19 cellular contexts compared by ENCODE assay signal in the genomic region with DNA sequence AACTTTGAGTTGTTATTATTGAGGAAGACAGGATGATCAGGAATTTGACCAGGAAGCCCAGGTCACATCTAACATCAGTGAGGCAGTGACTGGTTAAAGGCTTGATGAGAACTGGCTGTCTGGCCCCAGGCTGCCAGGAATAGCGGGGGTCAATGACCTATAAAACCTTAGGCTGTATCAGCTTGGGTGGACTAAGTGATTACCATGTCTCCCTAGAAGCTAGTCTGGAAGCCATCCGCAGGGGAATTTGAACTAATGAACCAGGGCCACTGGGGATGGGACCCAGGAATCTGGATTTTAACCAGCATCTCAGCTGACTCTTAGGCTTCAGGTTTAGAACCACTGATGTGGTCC. TPM values are rescaled to one million over a fixed set of nuclear protein-coding genes. Genes with fewer than 3 reads are reported as not detected.
DNase-seq lines count a peak whose midpoint lies in the region; ATAC-seq and TF ChIP-seq lines count a peak whose summit lies in the region.
"Had no signal": no experiment of that assay in that cellular context is flagged by ENCODE, and none has a peak within 500 bp of the region (broad histone marks: within the 10 kb centered on the region; RNA-seq: fewer than 3 reads in every experiment).

No MANE protein-coding gene starts in this region.

- H3K36me3 Mint-ChIP-seq in mesothelial cell of epicardium = no peaks in the 10 kb centered on the region
- H3K36me3 Mint-ChIP-seq: CD4-positive, alpha-beta memory T cell; T-cell had no signal

- H3K27me3 Mint-ChIP-seq in mesothelial cell of epicardium (ENCODE audit: low read depth) = no peaks in the 10 kb centered on the region
- H3K27me3 Mint-ChIP-seq: CD4-positive, alpha-beta memory T cell had no signal

- in situ Hi-C loops in mammary epithelial cell (cut with MboI; ENCODE audit: low sequenced_read_pairs in 2 of 2) = no loop called here

- no peak overlapping the region for H3K4me3 Mint-ChIP-seq in mesothelial cell of epicardium
- H3K4me3 Mint-ChIP-seq: CD4-positive, alpha-beta memory T cell; central memory CD8-positive, alpha-beta T cell; T-cell had no signal

- DNase-seq in breast epithelium (ENCODE audit: low spot score in 2 of 2) (no peak), mammary epithelial cell (no peak), islet precursor cell (peak; percentile 77), prostate gland (ENCODE audit: low spot score) (no peak), mesothelial cell of epicardium (ENCODE audit: low spot score in 2 of 2, unreplicated experiment in 2 of 2) (no peak), cortex of kidney (lab: John Stamatoyannopoulos, UW) (no peak)
- DNase-seq: 8988T; activated CD8-positive, alpha-beta memory T cell treated with anti-CD3 and anti-CD28 coated beads, Interleukin-2, amount 50 U/mL, for 4 hours; activated naive CD4-positive, alpha-beta T cell treated with anti-CD3 and anti-CD28 coated beads, Interleukin-2, amount 50 U/mL, for 16 hours; CD4-positive, alpha-beta memory T cell; Kasumi-1; NCI-H1436 treated with DMSO at 0.1 percent for 48 hours; NCI-H524; PC-3; T-cell had no signal

- H3K27ac Mint-ChIP-seq in mesothelial cell of epicardium = no peak overlapping the region
- H3K27ac Mint-ChIP-seq: T-cell had no signal

- BruUV-seq in mammary epithelial cell (replicated peaks; lab: Mats Ljungman, UMichigan) = no TSS peak

- no peaks in the 10 kb centered on the region for H4K20me1 ChIP-seq in mammary epithelial cell (ENCODE audit: insufficient read depth, low read length)

- no peak overlapping the region for H3K4me3 ChIP-seq in breast epithelium
- no peak overlapping the region for H3K4me3 ChIP-seq in mammary epithelial cell (replicated peaks in 1 of 3; ENCODE audit: insufficient read depth in 1 of 3, low read depth in 2 of 3, low read length in 3 of 3)
- no peak overlapping the region for H3K4me3 ChIP-seq in prostate gland
- H3K4me3 ChIP-seq in urinary bladder (ENCODE audit: low read depth, low read length) = no peak overlapping the region

- 92% methylated on average over 2 of the region's 2 CpGs for WGBS in mammary epithelial cell (ENCODE audit: low coverage, missing lambda C conversion rate)
- 100% methylated on average over 2 of the region's 2 CpGs for WGBS in prostate gland
- WGBS in urinary bladder = 96% methylated on average over 2 of the region's 2 CpGs

- H3K9ac ChIP-seq in mammary epithelial cell (ENCODE audit: insufficient read depth, low read length) = no peak overlapping the region

- H3K4me1 ChIP-seq in breast epithelium (no peaks in the 10 kb centered on the region), mammary epithelial cell (ENCODE audit: insufficient read depth, low read length) (peaks cover 6% of the 10 kb centered on the region), prostate gland (replicated peaks) (no peaks in the 10 kb centered on the region), urinary bladder (ENCODE audit: insufficient read depth) (no peaks in the 10 kb centered on the region)

- dilution Hi-C loops in mammary epithelial cell (cut with HindIII; ENCODE audit: low sequenced_read_pairs) = no loop called here

- H3K9me3 ChIP-seq in breast epithelium (no peaks in the 10 kb centered on the region), mammary epithelial cell (replicated peaks; ENCODE audit: insufficient read depth, low read length) (no peaks in the 10 kb centered on the region), prostate gland (no peaks in the 10 kb centered on the region)
- H3K9me3 ChIP-seq: neutrophil had no signal

- H3K4me1 Mint-ChIP-seq in mesothelial cell of epicardium = peaks cover 16% of the 10 kb centered on the region
- H3K4me1 Mint-ChIP-seq: CD4-positive, alpha-beta memory T cell; central memory CD8-positive, alpha-beta T cell; T-cell had no signal

- TF ChIP-seq POLR2A in breast epithelium (IDR thresholded peaks at IDR 0.05) = no peak
- TF ChIP-seq POLR2A in prostate gland (IDR thresholded peaks at IDR 0.05) = no peak

- no peak for ATAC-seq in GM18873 (IDR thresholded peaks at IDR 0.05; ENCODE audit: low FRiP score, unreplicated experiment)
- ATAC-seq: PC-3, T-cell had no signal

- H3K79me2 ChIP-seq in mammary epithelial cell (ENCODE audit: insufficient read depth, low read length) = no peaks in the 10 kb centered on the region

- CTCF ChIA-PET in mammary epithelial cell (lab: Charles Lee; ENCODE audit: low non-redundant PET) = no interaction called here

- H3K27me3 ChIP-seq in breast epithelium = no peaks in the 10 kb centered on the region
- no peaks in the 10 kb centered on the region for H3K27me3 ChIP-seq in mammary epithelial cell (ENCODE audit: insufficient read depth, low read length)
- H3K27me3 ChIP-seq in prostate gland (replicated peaks; ENCODE audit: insufficient read depth) = no peaks in the 10 kb centered on the region
- H3K27me3 ChIP-seq: neutrophil had no signal

- H3K27ac ChIP-seq in breast epithelium (peak overlapping the region; percentile 30 to 70), mammary epithelial cell (ENCODE audit: insufficient read depth, low read depth, low read length) (no peak overlapping the region), prostate gland (peak overlapping the region; percentile 75 to 80), urinary bladder (ENCODE audit: low read depth) (peak overlapping the region; percentile 55)
- H3K27ac ChIP-seq: neutrophil had no signal

- H2AFZ ChIP-seq in mammary epithelial cell (ENCODE audit: low read depth, low read length) = no peak overlapping the region

- intact Hi-C loops in breast epithelium (cut with DNase I; ENCODE audit: low total_unique reads) (no loop called here), mammary epithelial cell (cut with micrococcal nuclease) (no loop called here), prostate gland (cut with DNase I) (no loop called here)

- H3K36me3 ChIP-seq in breast epithelium (no peaks in the 10 kb centered on the region), mammary epithelial cell (ENCODE audit: insufficient read depth, low read length) (no peaks in the 10 kb centered on the region), prostate gland (no peaks in the 10 kb centered on the region), urinary bladder (ENCODE audit: insufficient read depth) (no peaks in the 10 kb centered on the region)
- H3K36me3 ChIP-seq: neutrophil had no signal

- TF ChIP-seq CTCF in breast epithelium (IDR thresholded peaks at IDR 0.05) (no peak), mammary epithelial cell (conservative IDR thresholded peaks at IDR 0.05 in 1 of 2, IDR thresholded peaks at IDR 0.05 in 1 of 2; ENCODE audit: extremely low read depth in 1 of 2, insufficient read depth in 1 of 2, low read depth in 1 of 2, low read length in 2 of 2) (no peak), prostate gland (IDR thresholded peaks at IDR 0.05) (no peak), mesothelial cell of epicardium (IDR thresholded peaks at IDR 0.05; ENCODE audit: unreplicated experiment) (no peak)

- H3K4me2 ChIP-seq in mammary epithelial cell (ENCODE audit: insufficient read depth, low read depth, low read length) = no peak overlapping the region

- no peaks in the 10 kb centered on the region for H3K9me3 Mint-ChIP-seq in mesothelial cell of epicardium
- H3K9me3 Mint-ChIP-seq: CD4-positive, alpha-beta memory T cell; central memory CD8-positive, alpha-beta T cell; T-cell had no signal

RNA-seq across cellular contexts. Expression of gene BPGM, which starts 56.6 kb away (rescaled TPM):
- total RNA-seq in breast epithelium (10 to 100 TPM; 12.3 to 18.7 (median 16.4) TPM), mammary epithelial cell (10 to 100 TPM; 21.3 to 55.2 TPM), prostate gland (10 to 100 TPM; 18.3 to 18.7 TPM), urinary bladder (31.9 TPM), mesothelial cell of epicardium (13.3 to 15.0 TPM (median 14.8 TPM) in 3 replicates)
- polyA plus RNA-seq in mammary epithelial cell (15.1 TPM), urinary bladder (19.2 TPM)
- polyA minus RNA-seq in mammary epithelial cell = 5.8 TPM
